In the genomic region with DNA sequence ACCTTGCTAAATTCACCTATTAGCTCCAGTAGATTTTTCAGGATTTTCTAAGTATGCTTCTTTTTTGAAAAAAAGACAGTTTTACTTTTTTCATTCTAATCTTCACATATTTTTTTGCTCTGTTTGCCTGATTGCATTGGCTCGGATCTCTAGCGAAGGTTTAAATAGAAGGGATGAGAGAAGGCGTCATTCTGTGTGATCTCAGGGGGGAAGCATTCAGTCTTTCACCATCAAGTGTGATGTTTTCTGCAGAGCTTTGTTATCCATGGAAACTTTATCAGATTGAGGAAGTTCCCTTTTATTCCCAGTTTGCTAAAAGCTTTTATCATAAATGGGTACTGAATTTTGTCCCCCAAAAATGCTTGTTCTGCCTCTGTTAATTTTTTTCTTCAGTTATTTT, we compare ENCODE assay signal across 24 cellular contexts.
DNase-seq lines count a peak whose midpoint lies in the region; ATAC-seq and TF ChIP-seq lines count a peak whose summit lies in the region.
"Had no signal": no experiment of that assay in that cellular context is flagged by ENCODE, and none has a peak within 500 bp of the region (broad histone marks: within the 10 kb centered on the region; RNA-seq: fewer than 3 reads in every experiment).

No MANE protein-coding gene starts in this region.

- H3K4me1 Mint-ChIP-seq in activated CD4-positive, alpha-beta T cell treated with anti-CD3 and anti-CD28 coated beads, Interleukin-2, amount 10 ng/mL, durations not matched to agents 7 days and 5 days, result no peaks in the 10 kb centered on the region

- no peaks in the 10 kb centered on the region for H3K9me3 ChIP-seq in colonic mucosa
- no peaks in the 10 kb centered on the region for H3K9me3 ChIP-seq in right cardiac atrium (ENCODE audit: control insufficient read depth, low read length)
- H3K9me3 ChIP-seq in thoracic aorta, result peaks cover 17% of the 10 kb centered on the region
- H3K9me3 ChIP-seq: lower lobe of right lung, suprapubic skin, vagina had no signal

- no peak overlapping the region for H3K27ac Mint-ChIP-seq in activated CD4-positive, alpha-beta T cell treated with anti-CD3 and anti-CD28 coated beads, Interleukin-2, amount 10 ng/mL, durations not matched to agents 7 days and 5 days
- H3K27ac Mint-ChIP-seq: CD4-positive, alpha-beta T cell; nephron progenitor cell; T-helper 17 cell had no signal

- POLR2A ChIA-PET in activated CD4-positive, alpha-beta T cell treated with anti-CD3 and anti-CD28 coated beads, Interleukin-2, amount 10 ng/mL, durations not matched to agents 7 days and 5 days (lab: Charles Lee), result no interaction called here

- peaks cover 47% of the 10 kb centered on the region for H3K27me3 Mint-ChIP-seq in activated CD4-positive, alpha-beta T cell treated with anti-CD3 and anti-CD28 coated beads, Interleukin-2, amount 10 ng/mL, durations not matched to agents 7 days and 5 days

- ATAC-seq in right cardiac atrium (peak; percentile 54 to 65), thoracic aorta (ENCODE audit: insufficient number of reproducible peaks, low FRiP score, low read depth) (peak; percentile 83), HG02852 (IDR thresholded peaks at IDR 0.05; ENCODE audit: unreplicated experiment) (no peak)
- ATAC-seq: lower lobe of right lung, T-helper 17 cell had no signal

- intact Hi-C loops in colonic mucosa (cut with DNase I) (no loop called here), right cardiac atrium (cut with DNase I) (no loop called here)

- CTCF ChIA-PET in activated CD4-positive, alpha-beta T cell treated with anti-CD3 and anti-CD28 coated beads, Interleukin-2, amount 10 ng/mL, durations not matched to agents 7 days and 5 days (lab: Charles Lee), result no interaction called here

- 46% methylated on average over 3 of the region's 3 CpGs for WGBS in right cardiac atrium

- H3K4me3 Mint-ChIP-seq in activated CD4-positive, alpha-beta T cell treated with anti-CD3 and anti-CD28 coated beads, Interleukin-2, amount 10 ng/mL, durations not matched to agents 7 days and 5 days, result no peak overlapping the region
- H3K4me3 Mint-ChIP-seq: CD4-positive, alpha-beta T cell; nephron progenitor cell; T-helper 17 cell had no signal

- no peaks in the 10 kb centered on the region for H3K36me3 Mint-ChIP-seq in activated CD4-positive, alpha-beta T cell treated with anti-CD3 and anti-CD28 coated beads, Interleukin-2, amount 10 ng/mL, durations not matched to agents 7 days and 5 days (ENCODE audit: low read depth)

- H3K4me3 ChIP-seq in colonic mucosa (no peak overlapping the region), right cardiac atrium (ENCODE audit: low read length) (no peak overlapping the region), thoracic aorta (no peak overlapping the region)
- H3K4me3 ChIP-seq: cardiac muscle cell, lower lobe of right lung, suprapubic skin, vagina had no signal

- no peak for TF ChIP-seq CTCF in colonic mucosa (IDR thresholded peaks at IDR 0.05)
- TF ChIP-seq CTCF in thoracic aorta (IDR thresholded peaks at IDR 0.05), result no peak

- H3K9me3 Mint-ChIP-seq in activated CD4-positive, alpha-beta T cell treated with anti-CD3 and anti-CD28 coated beads, Interleukin-2, amount 10 ng/mL, durations not matched to agents 7 days and 5 days, result peaks cover 9% of the 10 kb centered on the region

- H3K4me1 ChIP-seq in colonic mucosa (no peaks in the 10 kb centered on the region), right cardiac atrium (ENCODE audit: control insufficient read depth, insufficient read depth, low read length) (no peaks in the 10 kb centered on the region), thoracic aorta (ENCODE audit: control insufficient read depth in 1 of 2, low read depth in 2 of 2) (peaks cover 7 to 14% of the 10 kb centered on the region in 2 donors)
- H3K4me1 ChIP-seq: lower lobe of right lung, parathyroid adenoma, suprapubic skin had no signal

- DNase-seq in NCI-H226, result peak; percentile 85
- peak; percentile 3 for DNase-seq in colonic mucosa
- DNase-seq in right cardiac atrium, result no peak
- no peak for DNase-seq in thoracic aorta (ENCODE audit: low spot score)
- DNase-seq in activated CD4-positive, alpha-beta T cell treated with anti-CD3 and anti-CD28 coated beads, Interleukin-2, amount 10 ng/mL, durations not matched to agents 7 days and 5 days, result no peak
- no peak for DNase-seq in cortex of kidney (lab: John Stamatoyannopoulos, UW)
- DNase-seq in stimulated activated naive CD4-positive, alpha-beta T cell (lab: John Stamatoyannopoulos, UW), result no peak
- DNase-seq: activated CD8-positive, alpha-beta memory T cell treated with anti-CD3 and anti-CD28 coated beads for 24 hours; CD4-positive, alpha-beta T cell; glutamatergic neuron; kidney; lower lobe of right lung; NCI-H1417 treated with DMSO at 0.1 percent for 48 hours; nephron progenitor cell; SK-N-SH; stimulated activated CD4-positive, alpha-beta T cell treated with anti-CD3 and anti-CD28 coated beads, Interleukin-4, amount 100 ng/mL, for 1 hour; T-helper 17 cell had no signal

- H3K36me3 ChIP-seq in colonic mucosa, result no peaks in the 10 kb centered on the region
- no peaks in the 10 kb centered on the region for H3K36me3 ChIP-seq in thoracic aorta
- H3K36me3 ChIP-seq: cardiac muscle cell had no signal

- H3K27me3 ChIP-seq in colonic mucosa, result no peaks in the 10 kb centered on the region
- no peaks in the 10 kb centered on the region for H3K27me3 ChIP-seq in right cardiac atrium (ENCODE audit: control insufficient read depth, insufficient read depth)
- no peaks in the 10 kb centered on the region for H3K27me3 ChIP-seq in thoracic aorta (replicated peaks; ENCODE audit: insufficient read depth)
- H3K27me3 ChIP-seq: cardiac muscle cell, suprapubic skin, vagina had no signal

- H3K27ac ChIP-seq in colonic mucosa, result no peak overlapping the region
- H3K27ac ChIP-seq in right cardiac atrium (ENCODE audit: low read length), result no peak overlapping the region
- H3K27ac ChIP-seq in thoracic aorta, result peak overlapping the region in 1 of 2 donors; percentile 46
- H3K27ac ChIP-seq: cardiac muscle cell, KMS-11, lower lobe of right lung, parathyroid adenoma, RWPE1, suprapubic skin, vagina had no signal

- H3K9ac ChIP-seq in colonic mucosa (ENCODE audit: low read depth in 2 of 2, low read length in 2 of 2), result no peak overlapping the region
- H3K9ac ChIP-seq: KMS-11, parathyroid adenoma, SK-N-SH had no signal

Comparison
In these comparisons a context has a peak if more than half of its experiments do, and no peak if none do; other contexts are left out.
1. DNase-seq: peak in NCI-H226 (single experiment) and colonic mucosa (single experiment); none in right cardiac atrium (0 of 3), thoracic aorta (single experiment), activated CD4-positive, alpha-beta T cell treated with anti-CD3 and anti-CD28 coated beads, Interleukin-2, amount 10 ng/mL, durations not matched to agents 7 days and 5 days (single experiment), cortex of kidney (single experiment) and stimulated activated naive CD4-positive, alpha-beta T cell (0 of 6).